In genomic region chrX:101759000-101759399, GRCh38 we compare ENCODE assay signal across 8 cellular contexts.
DNase-seq lines count a peak whose midpoint lies in the region; ATAC-seq lines count a peak whose summit lies in the region.

No MANE protein-coding gene starts in this region.

- no peaks in the 10 kb centered on the region for H3K4me1 Mint-ChIP-seq in activated naive CD8-positive, alpha-beta T cell treated with anti-CD3 and anti-CD28 coated beads, Interleukin-2, amount 10 ng/mL, durations not matched to agents 7 days and 5 days

- DNase-seq in activated gamma-delta T cell treated with Interleukin-2 at 50 U/mL for 16 hours (peak; percentile 4), activated gamma-delta T cell (lab: John Stamatoyannopoulos, UW) (no peak), NCI-H526 (lab: John Stamatoyannopoulos, UW) (peak; percentile 10 to 44), iPS DF 19.7 (ENCODE audit: low read depth, low spot score) (peak; percentile 45)
- no peak for DNase-seq in activated naive CD8-positive, alpha-beta T cell treated with anti-CD3 and anti-CD28 coated beads, Interleukin-2, amount 10 ng/mL, durations not matched to agents 7 days and 5 days
- DNase-seq in stimulated activated CD4-positive, alpha-beta T cell treated with anti-CD3 and anti-CD28 coated beads, Interleukin-2, amount 100 ng/mL, for 4 hours (ENCODE audit: low read depth), result peak; percentile 6
- DNase-seq in NK-92 treated with Interleukin-12 subunit alpha and Interleukin-12 subunit beta, amount 100 ng/mL, for 24 hours (lab: John Stamatoyannopoulos, UW), result no peak

- no peaks in the 10 kb centered on the region for H3K36me3 Mint-ChIP-seq in activated naive CD8-positive, alpha-beta T cell treated with anti-CD3 and anti-CD28 coated beads, Interleukin-2, amount 10 ng/mL, durations not matched to agents 7 days and 5 days

- H3K4me3 Mint-ChIP-seq in activated naive CD8-positive, alpha-beta T cell treated with anti-CD3 and anti-CD28 coated beads, Interleukin-2, amount 10 ng/mL, durations not matched to agents 7 days and 5 days, result no peak overlapping the region

- peaks cover 6% of the 10 kb centered on the region for H3K27me3 Mint-ChIP-seq in activated naive CD8-positive, alpha-beta T cell treated with anti-CD3 and anti-CD28 coated beads, Interleukin-2, amount 10 ng/mL, durations not matched to agents 7 days and 5 days

- ATAC-seq in HG02571 (IDR thresholded peaks at IDR 0.05; ENCODE audit: unreplicated experiment), result peak; percentile 54
- peak; percentile 72 for ATAC-seq in activated naive CD8-positive, alpha-beta T cell treated with anti-CD3 and anti-CD28 coated beads, Interleukin-2, amount 10 ng/mL, durations not matched to agents 7 days and 5 days (ENCODE audit: low read depth)

- H3K27ac Mint-ChIP-seq in activated naive CD8-positive, alpha-beta T cell treated with anti-CD3 and anti-CD28 coated beads, Interleukin-2, amount 10 ng/mL, durations not matched to agents 7 days and 5 days, result no peak overlapping the region

- POLR2A ChIA-PET in activated naive CD8-positive, alpha-beta T cell treated with anti-CD3 and anti-CD28 coated beads, Interleukin-2, amount 10 ng/mL, durations not matched to agents 7 days and 5 days (lab: Charles Lee), result no interaction called here

- no peaks in the 10 kb centered on the region for H3K9me3 Mint-ChIP-seq in activated naive CD8-positive, alpha-beta T cell treated with anti-CD3 and anti-CD28 coated beads, Interleukin-2, amount 10 ng/mL, durations not matched to agents 7 days and 5 days

Comparison
In these comparisons a context has a peak if more than half of its experiments do, and no peak if none do; other contexts are left out.
1. DNase-seq: peak in activated gamma-delta T cell treated with Interleukin-2 at 50 U/mL for 16 hours (single experiment), NCI-H526 (2 of 2), iPS DF 19.7 (single experiment) and stimulated activated CD4-positive, alpha-beta T cell treated with anti-CD3 and anti-CD28 coated beads, Interleukin-2, amount 100 ng/mL, for 4 hours (single experiment); none in activated gamma-delta T cell (single experiment), activated naive CD8-positive, alpha-beta T cell treated with anti-CD3 and anti-CD28 coated beads, Interleukin-2, amount 10 ng/mL, durations not matched to agents 7 days and 5 days (single experiment) and NK-92 treated with Interleukin-12 subunit alpha and Interleukin-12 subunit beta, amount 100 ng/mL, for 24 hours (single experiment).